34 cellular contexts compared by ENCODE assay signal in genomic region chr7:126441745-126442144, GRCh38.
"Had no signal": no experiment of that assay in that cellular context is flagged by ENCODE, and none has a peak within 500 bp of the region (broad histone marks: within the 10 kb centered on the region; RNA-seq: fewer than 3 reads in every experiment).

No MANE protein-coding gene starts in this region.

- H3K36me3 Mint-ChIP-seq: activated CD4-positive, alpha-beta memory T cell treated with anti-CD3 and anti-CD28 coated beads for 36 hours; activated naive CD4-positive, alpha-beta T cell treated with anti-CD3 and anti-CD28 coated beads, Interleukin-2, amount 10 ng/mL, durations not matched to agents 7 days and 5 days; activated naive CD4-positive, alpha-beta T cell treated with anti-CD3 and anti-CD28 coated beads, Interleukin-2, amount 50 U/mL, for 24 hours; activated naive CD8-positive, alpha-beta T cell; activated naive CD8-positive, alpha-beta T cell treated with anti-CD3 and anti-CD28 coated beads, Interleukin-2, amount 10 ng/mL, durations not matched to agents 7 days and 5 days; brain had no signal

- H3K36me3 ChIP-seq: ascending aorta, cardiac muscle cell had no signal

- H3K4me1 ChIP-seq: ascending aorta had no signal

- H3K27ac ChIP-seq: ascending aorta, cardiac muscle cell, VCaP had no signal

- H3K4me3 ChIP-seq: ascending aorta, cardiac muscle cell had no signal

- ATAC-seq: activated CD8-positive, alpha-beta T cell treated with anti-CD3 and anti-CD28 coated beads for 36 hours; activated naive CD8-positive, alpha-beta T cell treated with anti-CD3 and anti-CD28 coated beads, Interleukin-2, amount 50 U/mL, for 24 hours had no signal

- H3K4me3 Mint-ChIP-seq: activated B cell treated with CpG ODN at 0.5 μM for 24 hours; activated CD4-positive, alpha-beta memory T cell treated with anti-CD3 and anti-CD28 coated beads for 36 hours; activated CD4-positive, alpha-beta T cell treated with anti-CD3 and anti-CD28 coated beads, Interleukin-2, amount 10 ng/mL, durations not matched to agents 24 days and 14 days; activated CD8-positive, alpha-beta T cell treated with anti-CD3 and anti-CD28 coated beads for 36 hours; activated naive CD4-positive, alpha-beta T cell treated with anti-CD3 and anti-CD28 coated beads, Interleukin-2, amount 10 ng/mL, durations not matched to agents 7 days and 5 days; activated naive CD4-positive, alpha-beta T cell treated with anti-CD3 and anti-CD28 coated beads, Interleukin-2, amount 50 U/mL, for 24 hours; activated naive CD8-positive, alpha-beta T cell; activated naive CD8-positive, alpha-beta T cell treated with anti-CD3 and anti-CD28 coated beads, Interleukin-2, amount 10 ng/mL, durations not matched to agents 7 days and 5 days; activated naive CD8-positive, alpha-beta T cell treated with anti-CD3 and anti-CD28 coated beads, Interleukin-2, amount 50 U/mL, for 24 hours; activated T-cell treated with anti-CD3 and anti-CD28 coated beads, Interleukin-2, amount 50 U/mL, for 24 hours; brain; central memory CD8-positive, alpha-beta T cell; T-helper 1 cell treated with Interleukin-12 subunit alpha and Interleukin-12 subunit beta and Interleukin-4 antibody, amounts not matched to agents 30 μg/mL and 1 μg/mL, for 36 hours; T-helper 2 cell treated with Interferon-gamma antibody and Interleukin-4, amounts not matched to agents 5 μg/mL and 100 μg/mL, for 36 hours had no signal

- H3K27ac Mint-ChIP-seq: activated B cell treated with CpG ODN at 0.5 μM for 24 hours; activated CD4-positive, alpha-beta memory T cell treated with anti-CD3 and anti-CD28 coated beads for 36 hours; activated CD4-positive, alpha-beta T cell treated with anti-CD3 and anti-CD28 coated beads, Interleukin-2, amount 10 ng/mL, durations not matched to agents 24 days and 14 days; activated CD8-positive, alpha-beta T cell treated with anti-CD3 and anti-CD28 coated beads for 36 hours; activated naive CD4-positive, alpha-beta T cell treated with anti-CD3 and anti-CD28 coated beads, Interleukin-2, amount 10 ng/mL, durations not matched to agents 7 days and 5 days; activated naive CD4-positive, alpha-beta T cell treated with anti-CD3 and anti-CD28 coated beads, Interleukin-2, amount 50 U/mL, for 24 hours; activated naive CD8-positive, alpha-beta T cell; activated naive CD8-positive, alpha-beta T cell treated with anti-CD3 and anti-CD28 coated beads, Interleukin-2, amount 10 ng/mL, durations not matched to agents 7 days and 5 days; activated naive CD8-positive, alpha-beta T cell treated with anti-CD3 and anti-CD28 coated beads, Interleukin-2, amount 50 U/mL, for 24 hours; activated T-cell treated with anti-CD3 and anti-CD28 coated beads, Interleukin-2, amount 50 U/mL, for 24 hours; activated T-helper 2 cell treated with anti-CD3 and anti-CD28 coated beads, Interferon-gamma antibody, Interleukin-2, Interleukin-4, amounts not matched to agents 10 μg/mL and 5 μg/mL and 100 μg/mL, durations not matched to agents 14 hours and 24 hours and 36 hours; brain; T-helper 1 cell treated with Interleukin-12 subunit alpha and Interleukin-12 subunit beta and Interleukin-4 antibody, amounts not matched to agents 30 μg/mL and 1 μg/mL, for 36 hours; T-helper 2 cell treated with Interferon-gamma antibody and Interleukin-4, amounts not matched to agents 5 μg/mL and 100 μg/mL, for 36 hours had no signal

- H3K9me3 Mint-ChIP-seq: activated B cell treated with CpG ODN at 0.5 μM for 24 hours; activated CD4-positive, alpha-beta memory T cell treated with anti-CD3 and anti-CD28 coated beads for 36 hours; activated CD4-positive, alpha-beta T cell treated with anti-CD3 and anti-CD28 coated beads, Interleukin-2, amount 10 ng/mL, durations not matched to agents 24 days and 14 days; activated CD8-positive, alpha-beta T cell treated with anti-CD3 and anti-CD28 coated beads for 36 hours; activated naive CD4-positive, alpha-beta T cell treated with anti-CD3 and anti-CD28 coated beads, Interleukin-2, amount 50 U/mL, for 24 hours; activated naive CD8-positive, alpha-beta T cell treated with anti-CD3 and anti-CD28 coated beads, Interleukin-2, amount 10 ng/mL, durations not matched to agents 7 days and 5 days; activated T-helper 2 cell treated with anti-CD3 and anti-CD28 coated beads, Interferon-gamma antibody, Interleukin-2, Interleukin-4, amounts not matched to agents 10 μg/mL and 5 μg/mL and 100 μg/mL, durations not matched to agents 14 hours and 24 hours and 36 hours; brain; T-helper 1 cell treated with Interleukin-12 subunit alpha and Interleukin-12 subunit beta and Interleukin-4 antibody, amounts not matched to agents 30 μg/mL and 1 μg/mL, for 36 hours; T-helper 2 cell treated with Interferon-gamma antibody and Interleukin-4, amounts not matched to agents 5 μg/mL and 100 μg/mL, for 36 hours had no signal

- H3K27me3 Mint-ChIP-seq: activated B cell treated with CpG ODN at 0.5 μM for 24 hours; activated CD4-positive, alpha-beta memory T cell treated with anti-CD3 and anti-CD28 coated beads for 36 hours; activated CD4-positive, alpha-beta T cell treated with anti-CD3 and anti-CD28 coated beads, Interleukin-2, amount 10 ng/mL, durations not matched to agents 24 days and 14 days; activated CD8-positive, alpha-beta T cell treated with anti-CD3 and anti-CD28 coated beads for 36 hours; activated naive CD4-positive, alpha-beta T cell treated with anti-CD3 and anti-CD28 coated beads, Interleukin-2, amount 10 ng/mL, durations not matched to agents 7 days and 5 days; activated naive CD4-positive, alpha-beta T cell treated with anti-CD3 and anti-CD28 coated beads, Interleukin-2, amount 50 U/mL, for 24 hours; activated naive CD8-positive, alpha-beta T cell; activated naive CD8-positive, alpha-beta T cell treated with anti-CD3 and anti-CD28 coated beads, Interleukin-2, amount 10 ng/mL, durations not matched to agents 7 days and 5 days; activated naive CD8-positive, alpha-beta T cell treated with anti-CD3 and anti-CD28 coated beads, Interleukin-2, amount 50 U/mL, for 24 hours; activated T-cell treated with anti-CD3 and anti-CD28 coated beads, Interleukin-2, amount 50 U/mL, for 24 hours; brain; central memory CD8-positive, alpha-beta T cell had no signal

- H3K27me3 ChIP-seq: ascending aorta, cardiac muscle cell had no signal

- DNase-seq: activated B cell treated with CpG ODN at 0.5 μM for 24 hours; activated CD4-positive, alpha-beta memory T cell treated with anti-CD3 and anti-CD28 coated beads for 36 hours; activated CD4-positive, alpha-beta T cell treated with anti-CD3 and anti-CD28 coated beads for 4 hours; activated CD4-positive, alpha-beta T cell treated with anti-CD3 and anti-CD28 coated beads, Interleukin-2, amount 10 ng/mL, durations not matched to agents 24 days and 14 days; activated CD4-positive, alpha-beta T cell treated with anti-CD3 and anti-CD28 coated beads, Interleukin-2, amount 50 U/mL, for 1 hour; activated CD4-positive, alpha-beta T cell treated with anti-CD3 and anti-CD28 coated beads, Interleukin-2, amount 50 U/mL, for 4 hours; activated CD4-positive, CD25-positive, alpha-beta regulatory T cell treated with anti-CD3 and anti-CD28 coated beads, Interleukin-2, amount 50 U/mL, for 72 hours; activated CD8-positive, alpha-beta memory T cell treated with anti-CD3 and anti-CD28 coated beads, Interleukin-2, amount 50 U/mL, for 48 hours; activated CD8-positive, alpha-beta T cell treated with anti-CD3 and anti-CD28 coated beads for 36 hours; activated effector memory CD4-positive, alpha-beta T cell treated with Interleukin-2 at 50 U/mL for 16 hours; activated gamma-delta T cell; activated naive CD4-positive, alpha-beta T cell treated with anti-CD3 and anti-CD28 coated beads, Interleukin-2, amount 10 ng/mL, durations not matched to agents 7 days and 5 days; activated naive CD4-positive, alpha-beta T cell treated with Interleukin-2 at 50 U/mL for 16 hours; activated naive CD8-positive, alpha-beta T cell treated with anti-CD3 and anti-CD28 coated beads, Interleukin-2, amount 10 ng/mL, durations not matched to agents 7 days and 5 days; activated naive CD8-positive, alpha-beta T cell treated with anti-CD3 and anti-CD28 coated beads, Interleukin-2, amount 50 U/mL, for 24 hours; activated T-cell treated with anti-CD3 and anti-CD28 coated beads, Interleukin-2, amount 50 U/mL, for 24 hours; activated T-cell treated with anti-CD3 and anti-CD28 coated beads, Interleukin-2, amount 50 U/mL, for 48 hours; amygdala; anterior cingulate cortex; caudate nucleus; cerebellar nuclear complex; T-helper 1 cell; T-helper 2 cell; T-helper 9 cell had no signal

- H3K4me1 Mint-ChIP-seq: activated B cell treated with CpG ODN at 0.5 μM for 24 hours; activated CD4-positive, alpha-beta T cell treated with anti-CD3 and anti-CD28 coated beads, Interleukin-2, amount 10 ng/mL, durations not matched to agents 24 days and 14 days; activated naive CD4-positive, alpha-beta T cell treated with anti-CD3 and anti-CD28 coated beads, Interleukin-2, amount 10 ng/mL, durations not matched to agents 7 days and 5 days; activated naive CD4-positive, alpha-beta T cell treated with anti-CD3 and anti-CD28 coated beads, Interleukin-2, amount 50 U/mL, for 24 hours; activated naive CD8-positive, alpha-beta T cell treated with anti-CD3 and anti-CD28 coated beads, Interleukin-2, amount 10 ng/mL, durations not matched to agents 7 days and 5 days; activated naive CD8-positive, alpha-beta T cell treated with anti-CD3 and anti-CD28 coated beads, Interleukin-2, amount 50 U/mL, for 24 hours; brain; central memory CD8-positive, alpha-beta T cell had no signal

- H3K9me3 ChIP-seq: ascending aorta had no signal
